Comparison of ENCODE assay signal across 1 cellular context in genomic region chr2:191190439-191190838, GRCh38.
TF ChIP-seq lines count a peak whose summit lies in the region.

No MANE protein-coding gene starts in this region.

TF ChIP-seq in GM23338, 12 proteins besides CTCF, POLR2A, EP300 and RAD21:
- TF ChIP-seq JUNB (IDR thresholded peaks at IDR 0.05; ENCODE audit: unreplicated experiment): no peak
- no peak for TF ChIP-seq STAT1 (IDR thresholded peaks at IDR 0.05; ENCODE audit: unreplicated experiment)
- TF ChIP-seq EZH2 (IDR thresholded peaks at IDR 0.05; ENCODE audit: low read depth, unreplicated experiment): no peak
- TF ChIP-seq EZH2phosphoT487 (IDR thresholded peaks at IDR 0.05; ENCODE audit: unreplicated experiment): no peak
- TF ChIP-seq, protein P1, sequence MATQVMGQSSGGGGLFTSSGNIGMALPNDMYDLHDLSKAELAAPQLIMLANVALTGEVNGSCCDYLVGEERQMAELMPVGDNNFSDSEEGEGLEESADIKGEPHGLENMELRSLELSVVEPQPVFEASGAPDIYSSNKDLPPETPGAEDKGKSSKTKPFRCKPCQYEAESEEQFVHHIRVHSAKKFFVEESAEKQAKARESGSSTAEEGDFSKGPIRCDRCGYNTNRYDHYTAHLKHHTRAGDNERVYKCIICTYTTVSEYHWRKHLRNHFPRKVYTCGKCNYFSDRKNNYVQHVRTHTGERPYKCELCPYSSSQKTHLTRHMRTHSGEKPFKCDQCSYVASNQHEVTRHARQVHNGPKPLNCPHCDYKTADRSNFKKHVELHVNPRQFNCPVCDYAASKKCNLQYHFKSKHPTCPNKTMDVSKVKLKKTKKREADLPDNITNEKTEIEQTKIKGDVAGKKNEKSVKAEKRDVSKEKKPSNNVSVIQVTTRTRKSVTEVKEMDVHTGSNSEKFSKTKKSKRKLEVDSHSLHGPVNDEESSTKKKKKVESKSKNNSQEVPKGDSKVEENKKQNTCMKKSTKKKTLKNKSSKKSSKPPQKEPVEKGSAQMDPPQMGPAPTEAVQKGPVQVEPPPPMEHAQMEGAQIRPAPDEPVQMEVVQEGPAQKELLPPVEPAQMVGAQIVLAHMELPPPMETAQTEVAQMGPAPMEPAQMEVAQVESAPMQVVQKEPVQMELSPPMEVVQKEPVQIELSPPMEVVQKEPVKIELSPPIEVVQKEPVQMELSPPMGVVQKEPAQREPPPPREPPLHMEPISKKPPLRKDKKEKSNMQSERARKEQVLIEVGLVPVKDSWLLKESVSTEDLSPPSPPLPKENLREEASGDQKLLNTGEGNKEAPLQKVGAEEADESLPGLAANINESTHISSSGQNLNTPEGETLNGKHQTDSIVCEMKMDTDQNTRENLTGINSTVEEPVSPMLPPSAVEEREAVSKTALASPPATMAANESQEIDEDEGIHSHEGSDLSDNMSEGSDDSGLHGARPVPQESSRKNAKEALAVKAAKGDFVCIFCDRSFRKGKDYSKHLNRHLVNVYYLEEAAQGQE (IDR thresholded peaks at IDR 0.05; ENCODE audit: unreplicated experiment): no peak
- no peak for TF ChIP-seq ZNF331 (CRISPR knock-in tag; IDR thresholded peaks at IDR 0.05; ENCODE audit: low read depth)
- TF ChIP-seq NANOG (IDR thresholded peaks at IDR 0.05; ENCODE audit: borderline replicate concordance): no peak
- TF ChIP-seq, protein P2, sequence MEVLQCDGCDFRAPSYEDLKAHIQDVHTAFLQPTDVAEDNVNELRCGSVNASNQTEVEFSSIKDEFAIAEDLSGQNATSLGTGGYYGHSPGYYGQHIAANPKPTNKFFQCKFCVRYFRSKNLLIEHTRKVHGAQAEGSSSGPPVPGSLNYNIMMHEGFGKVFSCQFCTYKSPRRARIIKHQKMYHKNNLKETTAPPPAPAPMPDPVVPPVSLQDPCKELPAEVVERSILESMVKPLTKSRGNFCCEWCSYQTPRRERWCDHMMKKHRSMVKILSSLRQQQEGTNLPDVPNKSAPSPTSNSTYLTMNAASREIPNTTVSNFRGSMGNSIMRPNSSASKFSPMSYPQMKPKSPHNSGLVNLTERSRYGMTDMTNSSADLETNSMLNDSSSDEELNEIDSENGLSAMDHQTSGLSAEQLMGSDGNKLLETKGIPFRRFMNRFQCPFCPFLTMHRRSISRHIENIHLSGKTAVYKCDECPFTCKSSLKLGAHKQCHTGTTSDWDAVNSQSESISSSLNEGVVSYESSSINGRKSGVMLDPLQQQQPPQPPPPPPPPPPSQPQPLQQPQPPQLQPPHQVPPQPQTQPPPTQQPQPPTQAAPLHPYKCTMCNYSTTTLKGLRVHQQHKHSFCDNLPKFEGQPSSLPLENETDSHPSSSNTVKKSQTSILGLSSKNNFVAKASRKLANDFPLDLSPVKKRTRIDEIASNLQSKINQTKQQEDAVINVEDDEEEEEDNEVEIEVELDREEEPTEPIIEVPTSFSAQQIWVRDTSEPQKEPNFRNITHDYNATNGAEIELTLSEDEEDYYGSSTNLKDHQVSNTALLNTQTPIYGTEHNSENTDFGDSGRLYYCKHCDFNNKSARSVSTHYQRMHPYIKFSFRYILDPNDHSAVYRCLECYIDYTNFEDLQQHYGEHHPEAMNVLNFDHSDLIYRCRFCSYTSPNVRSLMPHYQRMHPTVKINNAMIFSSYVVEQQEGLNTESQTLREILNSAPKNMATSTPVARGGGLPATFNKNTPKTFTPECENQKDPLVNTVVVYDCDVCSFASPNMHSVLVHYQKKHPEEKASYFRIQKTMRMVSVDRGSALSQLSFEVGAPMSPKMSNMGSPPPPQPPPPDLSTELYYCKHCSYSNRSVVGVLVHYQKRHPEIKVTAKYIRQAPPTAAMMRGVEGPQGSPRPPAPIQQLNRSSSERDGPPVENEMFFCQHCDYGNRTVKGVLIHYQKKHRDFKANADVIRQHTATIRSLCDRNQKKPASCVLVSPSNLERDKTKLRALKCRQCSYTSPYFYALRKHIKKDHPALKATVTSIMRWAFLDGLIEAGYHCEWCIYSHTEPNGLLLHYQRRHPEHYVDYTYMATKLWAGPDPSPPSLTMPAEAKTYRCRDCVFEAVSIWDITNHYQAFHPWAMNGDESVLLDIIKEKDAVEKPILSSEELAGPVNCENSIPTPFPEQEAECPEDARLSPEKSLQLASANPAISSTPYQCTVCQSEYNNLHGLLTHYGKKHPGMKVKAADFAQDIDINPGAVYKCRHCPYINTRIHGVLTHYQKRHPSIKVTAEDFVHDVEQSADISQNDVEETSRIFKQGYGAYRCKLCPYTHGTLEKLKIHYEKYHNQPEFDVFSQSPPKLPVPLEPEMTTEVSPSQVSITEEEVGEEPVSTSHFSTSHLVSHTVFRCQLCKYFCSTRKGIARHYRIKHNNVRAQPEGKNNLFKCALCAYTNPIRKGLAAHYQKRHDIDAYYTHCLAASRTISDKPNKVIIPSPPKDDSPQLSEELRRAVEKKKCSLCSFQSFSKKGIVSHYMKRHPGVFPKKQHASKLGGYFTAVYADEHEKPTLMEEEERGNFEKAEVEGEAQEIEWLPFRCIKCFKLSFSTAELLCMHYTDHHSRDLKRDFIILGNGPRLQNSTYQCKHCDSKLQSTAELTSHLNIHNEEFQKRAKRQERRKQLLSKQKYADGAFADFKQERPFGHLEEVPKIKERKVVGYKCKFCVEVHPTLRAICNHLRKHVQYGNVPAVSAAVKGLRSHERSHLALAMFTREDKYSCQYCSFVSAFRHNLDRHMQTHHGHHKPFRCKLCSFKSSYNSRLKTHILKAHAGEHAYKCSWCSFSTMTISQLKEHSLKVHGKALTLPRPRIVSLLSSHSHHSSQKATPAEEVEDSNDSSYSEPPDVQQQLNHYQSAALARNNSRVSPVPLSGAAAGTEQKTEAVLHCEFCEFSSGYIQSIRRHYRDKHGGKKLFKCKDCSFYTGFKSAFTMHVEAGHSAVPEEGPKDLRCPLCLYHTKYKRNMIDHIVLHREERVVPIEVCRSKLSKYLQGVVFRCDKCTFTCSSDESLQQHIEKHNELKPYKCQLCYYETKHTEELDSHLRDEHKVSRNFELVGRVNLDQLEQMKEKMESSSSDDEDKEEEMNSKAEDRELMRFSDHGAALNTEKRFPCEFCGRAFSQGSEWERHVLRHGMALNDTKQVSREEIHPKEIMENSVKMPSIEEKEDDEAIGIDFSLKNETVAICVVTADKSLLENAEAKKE (CRISPR knock-in tag; IDR thresholded peaks at IDR 0.05): no peak
- TF ChIP-seq ZNF114 (CRISPR knock-in tag; IDR thresholded peaks at IDR 0.05): no peak
- no peak for TF ChIP-seq CREB1 (CRISPR knock-in tag; IDR thresholded peaks at IDR 0.05; ENCODE audit: low read depth)
- TF ChIP-seq POLR2AphosphoS5 (IDR thresholded peaks at IDR 0.05; ENCODE audit: low read depth): no peak
- TF ChIP-seq, protein P3, sequence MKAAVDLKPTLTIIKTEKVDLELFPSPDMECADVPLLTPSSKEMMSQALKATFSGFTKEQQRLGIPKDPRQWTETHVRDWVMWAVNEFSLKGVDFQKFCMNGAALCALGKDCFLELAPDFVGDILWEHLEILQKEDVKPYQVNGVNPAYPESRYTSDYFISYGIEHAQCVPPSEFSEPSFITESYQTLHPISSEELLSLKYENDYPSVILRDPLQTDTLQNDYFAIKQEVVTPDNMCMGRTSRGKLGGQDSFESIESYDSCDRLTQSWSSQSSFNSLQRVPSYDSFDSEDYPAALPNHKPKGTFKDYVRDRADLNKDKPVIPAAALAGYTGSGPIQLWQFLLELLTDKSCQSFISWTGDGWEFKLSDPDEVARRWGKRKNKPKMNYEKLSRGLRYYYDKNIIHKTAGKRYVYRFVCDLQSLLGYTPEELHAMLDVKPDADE (IDR thresholded peaks at IDR 0.05): no peak
